12 cellular contexts compared by ENCODE assay signal in genomic region chr7:150972094-150972493, GRCh38. TPM values are rescaled to one million over a fixed set of nuclear protein-coding genes. Genes with fewer than 3 reads are reported as not detected.
DNase-seq lines count a peak whose midpoint lies in the region; ATAC-seq and TF ChIP-seq lines count a peak whose summit lies in the region.
"Had no signal": no experiment of that assay in that cellular context is flagged by ENCODE, and none has a peak within 500 bp of the region (broad histone marks: within the 10 kb centered on the region; RNA-seq: fewer than 3 reads in every experiment).

No MANE protein-coding gene starts in this region.

- no peaks in the 10 kb centered on the region; the same call in 1 of the 2 replicates for H4K20me1 ChIP-seq in IMR-90 (ENCODE audit: insufficient read depth, low read length)

- TF ChIP-seq POLR2A in IMR-90 (IDR thresholded peaks at IDR 0.05; ENCODE audit: low read depth, low read length) (no peak), ovary (IDR thresholded peaks at IDR 0.05) (no peak)

- H3K27me3 Mint-ChIP-seq in nephron progenitor cell (ENCODE audit: low read depth, poor library complexity): peaks cover 19% of the 10 kb centered on the region

- POLR2A ChIA-PET in IMR-90 (lab: Charles Lee; ENCODE audit: unreplicated experiment): no interaction called here

- H3K9me3 Mint-ChIP-seq in nephron progenitor cell: no peaks in the 10 kb centered on the region

- H3K27ac ChIP-seq in IMR-90 (ENCODE audit: insufficient read depth, low read length) (no peak overlapping the region), ovary (peak overlapping the region in 1 of 2 donors; percentile 67)
- H3K27ac ChIP-seq: colonic mucosa, neutrophil had no signal

- H3K9me1 ChIP-seq in IMR-90 (ENCODE audit: insufficient read depth, low read length): no peaks in the 10 kb centered on the region

- CTCF ChIA-PET in IMR-90 (lab: Yijun Ruan, JAX): interaction anchor here (0.5 to 0.6 kb wide), 2 partner anchors 9 to 91 kb away, joined by 3 to 4 read pairs; no protein-coding TSS in a partner anchor

- H4K5ac ChIP-seq in IMR-90 (ENCODE audit: low read depth, low read length): no peak overlapping the region; the same call in 1 of the 2 replicates

- no peak overlapping the region for H3K4ac ChIP-seq in IMR-90 (ENCODE audit: low read depth, low read length)

- no peak overlapping the region for H2BK5ac ChIP-seq in IMR-90 (ENCODE audit: low read depth, low read length, poor library complexity, severe bottlenecking)

- H3K27me3 ChIP-seq in IMR-90 (ENCODE audit: control insufficient read depth, insufficient read depth, low read length) (peaks cover 39% of the 10 kb centered on the region), ovary (no peaks in the 10 kb centered on the region)

- DNase-seq in IMR-90 (peak; percentile 44), left ventricle myocardium superior (peak; percentile 91), ovary (peak; percentile 83 to 94 (median 89)), nephron progenitor cell (no peak)
- DNase-seq: activated effector memory CD4-positive, alpha-beta T cell treated with anti-CD3 and anti-CD28 coated beads, Interleukin-2, amount 50 U/mL, for 16 hours; colonic mucosa; SIG-M5 had no signal

- H3K36me3 Mint-ChIP-seq in nephron progenitor cell (ENCODE audit: low read depth): no peaks in the 10 kb centered on the region

- no peak overlapping the region for H3K27ac Mint-ChIP-seq in nephron progenitor cell

- intact Hi-C loops in IMR-90 (cut with micrococcal nuclease): no loop called here
- intact Hi-C loops in left ventricle myocardium superior (cut with micrococcal nuclease): no loop called here
- intact Hi-C loops in ovary (cut with DNase I): loop anchor here in 1 of 4 donors (10.0 kb wide), 1 partner anchor 187 kb away; no protein-coding TSS in a partner anchor

- no peak overlapping the region for H3K56ac ChIP-seq in IMR-90 (ENCODE audit: extremely low read depth, insufficient read depth, low read length)

- H3K4me3 ChIP-seq in IMR-90 (ENCODE audit: insufficient read depth, low read depth, low read length) (no peak overlapping the region), ovary (no peak overlapping the region)
- H3K4me3 ChIP-seq: colonic mucosa had no signal

- WGBS in IMR-90 (ENCODE audit: extremely low coverage in 2 of 2, insufficient read length in 1 of 2), 2 experiments: 35% methylated on average over 5 of the region's 11 CpGs; no CpG with 5 or more reads in 1 of the 2 experiments
- 5 to 13% (median 12%) methylated on average over 10 to 11 of the region's 11 CpGs for WGBS in ovary, 3 donors

- no TSS peak for BruUV-seq in IMR-90 (replicated peaks; lab: Mats Ljungman, UMichigan)

- H3K4me1 Mint-ChIP-seq in nephron progenitor cell: peaks cover 83% of the 10 kb centered on the region

- H2AFZ ChIP-seq in IMR-90 (replicated peaks; ENCODE audit: low read length, poor library complexity): no peak overlapping the region

- H3K36me3 ChIP-seq in IMR-90 (ENCODE audit: control insufficient read depth, insufficient read depth, low read length) (no peaks in the 10 kb centered on the region; the same call in 1 of the 2 replicates), ovary (no peaks in the 10 kb centered on the region)
- H3K36me3 ChIP-seq: colonic mucosa, neutrophil had no signal

- no peak overlapping the region for H3K4me2 ChIP-seq in IMR-90 (ENCODE audit: low read depth, low read length)

- no peak for TF ChIP-seq EP300 in ovary (IDR thresholded peaks at IDR 0.05)

- no peak overlapping the region for H2AK9ac ChIP-seq in IMR-90 (replicated peaks; ENCODE audit: low read depth, low read length, poor library complexity)

- no peak for TF ChIP-seq RAD21 in IMR-90 (IDR thresholded peaks at IDR 0.05; ENCODE audit: low read length)

- H3K9me3 ChIP-seq in IMR-90 (ENCODE audit: control insufficient read depth, insufficient read depth, low read length) (no peaks in the 10 kb centered on the region), ovary (no peaks in the 10 kb centered on the region)
- H3K9me3 ChIP-seq: colonic mucosa, neutrophil had no signal

- no peak overlapping the region for H2BK20ac ChIP-seq in IMR-90 (ENCODE audit: low read depth, low read length)

- H3K4me1 ChIP-seq in IMR-90 (ENCODE audit: control insufficient read depth, insufficient read depth, low read length) (peaks cover 22% of the 10 kb centered on the region; the same call in 1 of the 2 replicates), ovary (ENCODE audit: insufficient read depth) (peaks cover 29% of the 10 kb centered on the region)
- H3K4me1 ChIP-seq: colonic mucosa had no signal

- no peak overlapping the region for H3K9ac ChIP-seq in IMR-90 (ENCODE audit: low read depth, low read length)

- H3K79me1 ChIP-seq in IMR-90 (ENCODE audit: low read depth in 1 of 2, low read length in 2 of 2): no peaks in the 10 kb centered on the region

- no peak overlapping the region for H2AK5ac ChIP-seq in IMR-90 (ENCODE audit: low read depth, low read length)

- H3K4me3 Mint-ChIP-seq in nephron progenitor cell: no peak overlapping the region

- no peak overlapping the region for H4K91ac ChIP-seq in IMR-90 (ENCODE audit: insufficient read depth, low read depth, low read length)

- TF ChIP-seq CTCF in IMR-90 (conservative IDR thresholded peaks at IDR 0.05; ENCODE audit: low read depth, low read length) (no peak), ovary (IDR thresholded peaks at IDR 0.05) (no peak), nephron progenitor cell (IDR thresholded peaks at IDR 0.05) (no peak)

- no peak overlapping the region for H3K23ac ChIP-seq in IMR-90 (ENCODE audit: low read depth, low read length)

- no peak overlapping the region; the same call in 1 of the 2 replicates for H3K18ac ChIP-seq in IMR-90 (ENCODE audit: low read depth, low read length)

- in situ Hi-C loops in IMR-90 (cut with MboI; ENCODE audit: low sequenced_read_pairs): no loop called here

- H2BK120ac ChIP-seq in IMR-90 (ENCODE audit: low read depth, low read length): no peak overlapping the region

- dilution Hi-C loops in IMR-90 (cut with HindIII; ENCODE audit: low sequenced_read_pairs, unreplicated experiment): no loop called here

- H3K14ac ChIP-seq in IMR-90 (replicated peaks; ENCODE audit: low read depth, low read length): no peak overlapping the region

- H2BK15ac ChIP-seq in IMR-90 (ENCODE audit: low read depth, low read length): no peak overlapping the region

- no peak overlapping the region for H4K8ac ChIP-seq in IMR-90 (ENCODE audit: low read depth in 2 of 2, low read length in 2 of 2)

- ATAC-seq in IMR-90 (ENCODE audit: low read depth): peak; percentile 65
- ATAC-seq in SK-N-SH treated with all-trans-retinoic acid at 6 μM for 48 hours: peak; percentile 59
- ATAC-seq in left ventricle myocardium superior: peak; percentile 70
- ATAC-seq in HG03025 (IDR thresholded peaks at IDR 0.05; ENCODE audit: low FRiP score, unreplicated experiment): no peak
- ATAC-seq in GM21515 (IDR thresholded peaks at IDR 0.05; ENCODE audit: unreplicated experiment): no peak
- no peak for ATAC-seq in HG03460 (IDR thresholded peaks at IDR 0.05; ENCODE audit: unreplicated experiment)

TF ChIP-seq in IMR-90, 13 proteins besides CTCF, POLR2A, EP300 and RAD21:
- no peak for TF ChIP-seq USF2 (IDR thresholded peaks at IDR 0.05; ENCODE audit: low read depth, low read length)

RNA-seq across cellular contexts. Expression of gene KCNH2, which starts 6.0 kb away (rescaled TPM):
- 0.56 and 0.90 TPM in 2 replicates for total RNA-seq in IMR-90 (2012; rRNA removed)
- 1.6 and 2.1 TPM in 2 replicates for polyA plus RNA-seq in IMR-90 (2012; rRNA removed)
- 0.74 and 2.5 TPM in 2 replicates for polyA plus RNA-seq in IMR-90 (2012; cell fraction: cytosol; rRNA removed)
- polyA plus RNA-seq in IMR-90 (2012; cell fraction: nucleus; rRNA removed; ENCODE audit: low replicate concordance): 1.2 and 2.0 TPM in 2 replicates
- total RNA-seq in left ventricle myocardium superior: 107 TPM
- 10 to 100 TPM in 2 of 7 donors, 1 to 10 TPM in 5; 2.0 to 26.3 (median 8.0) TPM for total RNA-seq in ovary
- 1 to 10 TPM; 3.0 to 5.0 TPM for polyA plus RNA-seq in ovary

RNA-seq across cellular contexts. Expression of gene NOS3, which starts 18.7 kb away (rescaled TPM):
- total RNA-seq in IMR-90 (2012; rRNA removed) (0.28 and 0.72 TPM in 2 replicates), left ventricle myocardium superior (10.9 TPM), ovary (10 to 100 TPM in 1 of 7 donors, 1 to 10 TPM in 6; 2.9 to 26.0 (median 5.4) TPM)
- polyA plus RNA-seq in IMR-90 (2012; rRNA removed) (2.0 and 2.9 TPM in 2 replicates), ovary (1 to 10 TPM; 1.0 to 8.9 TPM)
- polyA plus RNA-seq in IMR-90 (2012; cell fraction: cytosol; rRNA removed): 1.2 and 1.9 TPM in 2 replicates
- 1.0 and 3.3 TPM in 2 replicates for polyA plus RNA-seq in IMR-90 (2012; cell fraction: nucleus; rRNA removed; ENCODE audit: low replicate concordance)

RNA-seq across cellular contexts. Expression of gene ATG9B, which starts 52.2 kb away (rescaled TPM):
- 0.18 TPM in 1 of 2 replicates, not detected in the other for total RNA-seq in IMR-90 (2012; rRNA removed)
- 0.91 and 1.1 TPM in 2 replicates for polyA plus RNA-seq in IMR-90 (2012; rRNA removed)
- polyA plus RNA-seq in IMR-90 (2012; cell fraction: cytosol; rRNA removed): 0.22 and 0.49 TPM in 2 replicates
- 3.2 and 5.6 TPM in 2 replicates for polyA plus RNA-seq in IMR-90 (2012; cell fraction: nucleus; rRNA removed; ENCODE audit: low replicate concordance)
- not detected for total RNA-seq in left ventricle myocardium superior
- 1 to 10 TPM in 1 of 7 donors, under 1 TPM in 6; 0.18 to 1.0 (median 0.40) TPM for total RNA-seq in ovary
- polyA plus RNA-seq in ovary: under 1 TPM; 0.03 to 0.19 TPM

RNA-seq across cellular contexts. Expression of gene ABCB8, which starts 56.2 kb away (rescaled TPM):
- 14.7 and 16.3 TPM in 2 replicates for total RNA-seq in IMR-90 (2012; rRNA removed)
- polyA plus RNA-seq in IMR-90 (2012; rRNA removed): 26.8 and 27.5 TPM in 2 replicates
- 13.0 and 25.1 TPM in 2 replicates for polyA plus RNA-seq in IMR-90 (2012; cell fraction: cytosol; rRNA removed)
- polyA plus RNA-seq in IMR-90 (2012; cell fraction: nucleus; rRNA removed; ENCODE audit: low replicate concordance): 62.3 and 128 TPM in 2 replicates
- total RNA-seq in left ventricle myocardium superior: 29.7 TPM
- total RNA-seq in ovary: 10 to 100 TPM; 15.5 to 45.2 (median 29.1) TPM
- polyA plus RNA-seq in ovary: 10 to 100 TPM in 1 of 2 donors, 1 to 10 TPM in 1; 6.1 to 14.7 TPM

Comparison
In these comparisons a context has a peak if more than half of its experiments do, and no peak if none do; other contexts are left out.
1. ATAC-seq: peak in IMR-90 (single experiment), SK-N-SH treated with all-trans-retinoic acid at 6 μM for 48 hours (single experiment) and left ventricle myocardium superior (single experiment); none in HG03025 (single experiment), GM21515 (single experiment) and HG03460 (single experiment).